ENCODE assay signal across 9 cellular contexts in the genomic region with DNA sequence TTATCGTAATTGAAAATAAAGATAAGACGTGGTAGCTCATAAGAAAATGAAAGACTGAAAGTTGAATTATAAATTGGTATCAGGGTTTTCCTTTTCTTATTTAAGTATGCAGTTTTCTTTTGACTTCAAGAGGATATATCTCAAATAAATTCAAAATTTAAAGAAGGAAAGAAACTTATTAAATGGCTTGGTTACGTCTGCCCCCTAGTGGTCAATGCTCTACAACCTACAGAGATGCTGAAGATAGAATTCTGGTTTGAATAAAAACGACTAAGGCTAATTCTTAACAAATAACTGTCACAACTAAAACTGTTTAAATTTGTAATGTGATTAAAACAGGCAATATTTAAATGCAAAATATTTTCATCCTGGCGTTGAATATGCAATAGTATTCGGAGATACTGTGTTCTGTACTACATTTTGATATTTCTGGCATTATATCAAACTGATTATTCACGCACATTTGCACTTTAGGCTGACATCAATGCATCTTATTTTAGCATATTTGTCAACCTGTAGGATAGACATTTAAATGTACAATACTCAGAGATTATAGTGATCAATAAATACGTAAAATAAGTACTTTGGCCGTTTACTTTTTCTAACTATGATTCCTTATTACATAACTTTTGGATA. TPM values are rescaled to one million over a fixed set of nuclear protein-coding genes. Genes with fewer than 3 reads are reported as not detected.
DNase-seq lines count a peak whose midpoint lies in the region; ATAC-seq, FAIRE-seq and TF ChIP-seq lines count a peak whose summit lies in the region.
"Had no signal": no experiment of that assay in that cellular context is flagged by ENCODE, and none has a peak within 500 bp of the region (broad histone marks: within the 10 kb centered on the region; RNA-seq: fewer than 3 reads in every experiment).

No MANE protein-coding gene starts in this region.

- H3K36me3 ChIP-seq in K562 (ENCODE audit: control insufficient read depth, insufficient read depth, low read length), result no peaks in the 10 kb centered on the region

- H3K9ac ChIP-seq in K562 (ENCODE audit: insufficient read depth in 1 of 2, low read depth in 2 of 2, low read length in 2 of 2), result no peak overlapping the region

- no peak overlapping the region for H2AFZ ChIP-seq in K562 (ENCODE audit: low read depth, low read length)

- H3K27ac Mint-ChIP-seq in T-helper 2 cell treated with Interferon-gamma antibody and Interleukin-4, amounts not matched to agents 5 μg/mL and 100 μg/mL, for 36 hours, result no peak overlapping the region

- DNase-seq in T-helper 2 cell, result peak in 4 of 5 experiments; percentile 11 to 58 (median 34)
- DNase-seq in T-helper 2 cell treated with Interferon-gamma antibody and Interleukin-4, amounts not matched to agents 5 μg/mL and 100 μg/mL, for 36 hours (ENCODE audit: low spot score), result no peak
- peak; percentile 22 for DNase-seq in HTR-8/SVneo (ENCODE audit: insufficient read length, low spot score)
- peak; percentile 60 for DNase-seq in RPMI8226
- peak; percentile 23 to 60 (median 50) for DNase-seq in K562 (ENCODE audit: extremely low read depth in 1 of 4, low spot score in 3 of 4)
- peak; percentile 16 for DNase-seq in stimulated activated CD4-positive, alpha-beta T cell treated with anti-CD3 and anti-CD28 coated beads, Interleukin-1b, Interleukin-23, amount 100 ng/mL, for 48 hours

- H3K9me3 ChIP-seq in K562 (replicated peaks; ENCODE audit: control insufficient read depth, insufficient read depth, low read depth, low read length), result no peaks in the 10 kb centered on the region

- peak; percentile 27 to 69 (median 38); a peak in 4 of 6 replicates for TF ChIP-seq CTCF in K562 (IDR thresholded peaks at IDR 0.05 in 2 of 3, conservative IDR thresholded peaks at IDR 0.05 in 1 of 3; ENCODE audit: insufficient read depth in 2 of 3, low read depth in 1 of 3, low read length in 3 of 3)

- in situ Hi-C loops in K562 (cut with MboI), result no loop called here

- H3K4me1 Mint-ChIP-seq in T-helper 2 cell treated with Interferon-gamma antibody and Interleukin-4, amounts not matched to agents 5 μg/mL and 100 μg/mL, for 36 hours (ENCODE audit: low read depth), result peaks cover 12% of the 10 kb centered on the region

- H3K79me2 ChIP-seq in K562 (ENCODE audit: control insufficient read depth, insufficient read depth, low read length), result no peaks in the 10 kb centered on the region

- no TSS peak for BruUV-seq in K562 (replicated peaks; lab: Mats Ljungman, UMichigan)

- H3K4me1 ChIP-seq in K562 (replicated peaks in 1 of 2; ENCODE audit: control insufficient read depth in 2 of 2, insufficient read depth in 2 of 2, low read length in 2 of 2), result no peaks in the 10 kb centered on the region

- ATAC-seq in K562 (peak; percentile 64), GM21786 (IDR thresholded peaks at IDR 0.05; ENCODE audit: unreplicated experiment) (no peak)

- H3K4me3 ChIP-seq in K562, result no peak overlapping the region

- no peaks in the 10 kb centered on the region for H3K27me3 ChIP-seq in K562 (ENCODE audit: control insufficient read depth in 2 of 2, insufficient read depth in 2 of 2, low read length in 2 of 2)

- no peak overlapping the region for H3K4me3 Mint-ChIP-seq in T-helper 2 cell treated with Interferon-gamma antibody and Interleukin-4, amounts not matched to agents 5 μg/mL and 100 μg/mL, for 36 hours

- TF ChIP-seq EP300 in K562 (IDR thresholded peaks at IDR 0.05; ENCODE audit: low read length), result no peak

- WGBS in K562 (ENCODE audit: insufficient coverage, low coverage, missing lambda C conversion rate), result 3% methylated on average over 9 of the region's 9 CpGs

- peaks cover 2% of the 10 kb centered on the region for H3K27me3 Mint-ChIP-seq in T-helper 2 cell treated with Interferon-gamma antibody and Interleukin-4, amounts not matched to agents 5 μg/mL and 100 μg/mL, for 36 hours (ENCODE audit: low read depth)

- peaks cover 3% of the 10 kb centered on the region for H3K36me3 Mint-ChIP-seq in T-helper 2 cell treated with Interferon-gamma antibody and Interleukin-4, amounts not matched to agents 5 μg/mL and 100 μg/mL, for 36 hours (ENCODE audit: low read depth)

- no peak for FAIRE-seq in HTR-8/SVneo (lab: Jason Lieb, UNC)
- FAIRE-seq in K562 (lab: Jason Lieb, UNC), result peak; percentile 15
- FAIRE-seq in islet of Langerhans (lab: Jason Lieb, UNC), result peak; percentile 99

- peak; percentile 61 to 65 for TF ChIP-seq RAD21 in K562 (CRISPR knock-in tag; conservative IDR thresholded peaks at IDR 0.05 in 1 of 2, IDR thresholded peaks at IDR 0.05 in 1 of 2)

- no peak for TF ChIP-seq POLR2A in K562 (conservative IDR thresholded peaks at IDR 0.05)

- intact Hi-C loops in K562 (cut with micrococcal nuclease), result loop anchor here (1.0 to 5.0 kb wide), 3 partner anchors 59 to 546 kb away; no protein-coding TSS in a partner anchor

- no peaks in the 10 kb centered on the region for H4K20me1 ChIP-seq in K562 (replicated peaks; ENCODE audit: control insufficient read depth, insufficient read depth, low read length)

- no peak overlapping the region for H3K27ac ChIP-seq in K562 (ENCODE audit: extremely low read depth, low read depth, low read length)
- H3K27ac ChIP-seq: epithelial cell of prostate had no signal

- H3K4me2 ChIP-seq in K562 (ENCODE audit: insufficient read depth, low read length), result no peak overlapping the region

- POLR2A ChIA-PET in K562 (lab: Yijun Ruan, JAX), result no interaction called here

- CTCF ChIA-PET in K562 (lab: Yijun Ruan, JAX; ENCODE audit: low intra/inter-chr PET ratio), result interaction anchor here (0.9 to 1.2 kb wide), 2 partner anchors 531 to 546 kb away, joined by 6 to 7 read pairs; no protein-coding TSS in a partner anchor

- no peaks in the 10 kb centered on the region for H3K9me1 ChIP-seq in K562 (ENCODE audit: control insufficient read depth, insufficient read depth, low read length)

- no peaks in the 10 kb centered on the region for H3K9me3 Mint-ChIP-seq in T-helper 2 cell treated with Interferon-gamma antibody and Interleukin-4, amounts not matched to agents 5 μg/mL and 100 μg/mL, for 36 hours

TF ChIP-seq in K562, 482 proteins besides CTCF, POLR2A, EP300 and RAD21 (continues in another document):
- TF ChIP-seq STAT5B (CRISPR knock-in tag; IDR thresholded peaks at IDR 0.05) (no peak), ZNF551 (CRISPR knock-in tag; IDR thresholded peaks at IDR 0.05) (no peak), ZNF324 (CRISPR knock-in tag; IDR thresholded peaks at IDR 0.05) (no peak), CSDE1 (IDR thresholded peaks at IDR 0.05) (no peak), BRD9 (IDR thresholded peaks at IDR 0.05; ENCODE audit: low read depth, partially characterized antibody) (no peak), ETS2 (tag; IDR thresholded peaks at IDR 0.05; ENCODE audit: borderline replicate concordance, poor library complexity, severe bottlenecking) (no peak)
- TF ChIP-seq, protein P1, sequence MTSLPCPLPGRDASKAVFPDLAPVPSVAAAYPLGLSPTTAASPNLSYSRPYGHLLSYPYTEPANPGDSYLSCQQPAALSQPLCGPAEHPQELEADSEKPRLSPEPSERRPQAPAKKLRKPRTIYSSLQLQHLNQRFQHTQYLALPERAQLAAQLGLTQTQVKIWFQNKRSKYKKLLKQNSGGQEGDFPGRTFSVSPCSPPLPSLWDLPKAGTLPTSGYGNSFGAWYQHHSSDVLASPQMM (CRISPR knock-in tag; IDR thresholded peaks at IDR 0.05), result no peak

RNA-seq across cellular contexts. Expression of a gene that starts 26.8 kb away (rescaled TPM):
- total RNA-seq in K562 (2011; cell fraction: chromatin; rRNA removed; ENCODE audit: low replicate concordance), result not detected in 2 replicates
- not detected in 2 replicates for total RNA-seq in K562 (2011; cell fraction: nucleolus; rRNA removed)
- total RNA-seq in K562 (2011; cell fraction: nucleoplasm; rRNA removed), result not detected in 2 replicates
- total RNA-seq in K562 (2014; rRNA removed), result not detected in 2 replicates
- not detected in 2 replicates for total RNA-seq in K562 (2014; rRNA removed; fragmentation: Illumina TruSeq; extraction: Trizol)
- total RNA-seq in K562 (2015; rRNA removed; fragmentation: Illumina TruSeq; extraction: Trizol), result not detected in 2 replicates
- 0.11 TPM in 1 of 2 replicates, not detected in the other for total RNA-seq in K562 (2021)
- polyA plus RNA-seq in K562 (2011; rRNA removed), result not detected in 2 replicates
- not detected in 2 replicates for polyA plus RNA-seq in K562 (2011; cell fraction: cytosol; rRNA removed)
- not detected in 2 replicates for polyA plus RNA-seq in K562 (2011; cell fraction: nucleus; rRNA removed)
- not detected in 2 replicates for polyA plus RNA-seq in K562 (2012)
- polyA plus RNA-seq in K562 (2014; fragmentation: Illumina TruSeq; extraction: Trizol), result not detected in 2 replicates
- polyA plus RNA-seq in K562 (2014; fragmentation: Nextera tagmentation; extraction: Ambion mirVana), result not detected
- not detected in 2 replicates for polyA plus RNA-seq in K562 (2014; rRNA removed)
- not detected in 2 replicates for polyA minus RNA-seq in K562 (2011; rRNA and poly(A)+ RNA removed)
- not detected in 2 replicates for polyA minus RNA-seq in K562 (2011; cell fraction: cytosol; rRNA and poly(A)+ RNA removed)
- polyA minus RNA-seq in K562 (2011; cell fraction: nucleus; rRNA and poly(A)+ RNA removed), result not detected in 2 replicates

RNA-seq across cellular contexts. Expression of a gene that starts 56.2 kb away (rescaled TPM):
- total RNA-seq in K562 (2011; cell fraction: chromatin; rRNA removed; ENCODE audit: low replicate concordance), result not detected in 2 replicates
- total RNA-seq in K562 (2011; cell fraction: nucleolus; rRNA removed), result not detected in 2 replicates
- not detected in 2 replicates for total RNA-seq in K562 (2011; cell fraction: nucleoplasm; rRNA removed)
- total RNA-seq in K562 (2014; rRNA removed) (not detected in 2 replicates), K562 (2014; rRNA removed; fragmentation: Illumina TruSeq; extraction: Trizol) (not detected in 2 replicates), K562 (2015; rRNA removed; fragmentation: Illumina TruSeq; extraction: Trizol) (not detected in 2 replicates), K562 (2021) (0.18 and 0.22 TPM in 2 replicates)
- polyA plus RNA-seq in K562 (2011; rRNA removed) (not detected in 2 replicates), K562 (2014; fragmentation: Illumina TruSeq; extraction: Trizol) (0.07 TPM in 1 of 2 replicates, not detected in the other), K562 (2014; fragmentation: Nextera tagmentation; extraction: Ambion mirVana) (under 1 TPM in 1 of 2 experiments, not detected in 1; 0.04 TPM), K562 (2014; rRNA removed) (not detected in 2 replicates)
- not detected in 2 replicates for polyA plus RNA-seq in K562 (2011; cell fraction: cytosol; rRNA removed)
- not detected in 2 replicates for polyA plus RNA-seq in K562 (2011; cell fraction: nucleus; rRNA removed)
- polyA plus RNA-seq in K562 (2012), result 0.10 TPM in 1 of 2 replicates, not detected in the other
- not detected in 2 replicates for polyA minus RNA-seq in K562 (2011; rRNA and poly(A)+ RNA removed)
- not detected in 2 replicates for polyA minus RNA-seq in K562 (2011; cell fraction: cytosol; rRNA and poly(A)+ RNA removed)
- not detected in 2 replicates for polyA minus RNA-seq in K562 (2011; cell fraction: nucleus; rRNA and poly(A)+ RNA removed)
